Comparison of ENCODE assay signal across 11 cellular contexts in genomic region chr11:13303668-13304649, GRCh38. TPM values are rescaled to one million over a fixed set of nuclear protein-coding genes. Genes with fewer than 3 reads are reported as not detected.
DNase-seq lines count a peak whose midpoint lies in the region; ATAC-seq and TF ChIP-seq lines count a peak whose summit lies in the region.
"Had no signal": no experiment of that assay in that cellular context is flagged by ENCODE, and none has a peak within 500 bp of the region (broad histone marks: within the 10 kb centered on the region; RNA-seq: fewer than 3 reads in every experiment).

No MANE protein-coding gene starts in this region.

- no peak for TF ChIP-seq CTCF in glutamatergic neuron (IDR thresholded peaks at IDR 0.05; ENCODE audit: partially characterized antibody, unreplicated experiment)

- peak; percentile 59 for ATAC-seq in GM21825 (IDR thresholded peaks at IDR 0.05; ENCODE audit: unreplicated experiment)
- ATAC-seq in naive B cell (ENCODE audit: low read depth in 2 of 2) = peak; percentile 53 to 59
- ATAC-seq in GM21381 (IDR thresholded peaks at IDR 0.05; ENCODE audit: unreplicated experiment) = no peak

- peak overlapping the region in 3 of 6 donors; percentile 14 to 67 (median 51) for H3K27ac Mint-ChIP-seq in naive B cell
- H3K27ac Mint-ChIP-seq in glutamatergic neuron (ENCODE audit: unreplicated experiment) = no peak overlapping the region

- peak; percentile 61 for DNase-seq in CMK (ENCODE audit: low read depth)
- peak; percentile 28 for DNase-seq in UCSD-AML1 (lab: John Stamatoyannopoulos, UW; ENCODE audit: unreplicated experiment)
- no peak for DNase-seq in naive B cell
- DNase-seq in NCI-H187 treated with DMSO at 0.1 percent for 48 hours (lab: John Stamatoyannopoulos, UW) = no peak
- no peak for DNase-seq in COR-L47 (lab: John Stamatoyannopoulos, UW)
- no peak for DNase-seq in glutamatergic neuron
- DNase-seq: NCI-H748 treated with DMSO at 0.1 percent for 48 hours; stimulated activated CD4-positive, alpha-beta T cell treated with anti-CD3 and anti-CD28 coated beads, Interleukin-12 subunit alpha, Interleukin-12 subunit beta, amount 100 ng/mL, for 4 hours; stomach had no signal

- H3K4me3 Mint-ChIP-seq in naive B cell = peak overlapping the region in 1 of 8 donors; percentile 48
- H3K4me3 Mint-ChIP-seq in glutamatergic neuron (ENCODE audit: unreplicated experiment) = no peak overlapping the region

- H3K27me3 Mint-ChIP-seq in naive B cell (no peaks in the 10 kb centered on the region), glutamatergic neuron (ENCODE audit: unreplicated experiment) (peaks cover 2% of the 10 kb centered on the region)

- H3K9me3 Mint-ChIP-seq in naive B cell (peaks cover 0 to 13% (median 7%) of the 10 kb centered on the region in 7 donors), glutamatergic neuron (ENCODE audit: unreplicated experiment) (peaks cover 2% of the 10 kb centered on the region)

- H3K36me3 Mint-ChIP-seq in naive B cell (peaks cover 14% of the 10 kb centered on the region in 2 donors), glutamatergic neuron (ENCODE audit: unreplicated experiment) (no peaks in the 10 kb centered on the region)

- H3K4me1 Mint-ChIP-seq in naive B cell = peaks cover 9 to 39% (median 31%) of the 10 kb centered on the region in 3 donors
- no peaks in the 10 kb centered on the region for H3K4me1 Mint-ChIP-seq in glutamatergic neuron (ENCODE audit: low read depth, unreplicated experiment)

RNA-seq across cellular contexts. Expression of gene BMAL1, which starts 26.4 kb away (rescaled TPM):
- polyA plus RNA-seq in naive B cell (ENCODE audit: low read depth in 6 of 6) = 1 to 10 TPM; 3.7 to 6.5 (median 4.6) TPM
- total RNA-seq in glutamatergic neuron (ENCODE audit: unreplicated experiment) = 8.6 TPM

Comparison
In these comparisons a context has a peak if more than half of its experiments do, and no peak if none do; other contexts are left out.
1. DNase-seq: peak in CMK (single experiment) and UCSD-AML1 (single experiment); none in naive B cell (single experiment), NCI-H187 treated with DMSO at 0.1 percent for 48 hours (single experiment), COR-L47 (single experiment) and glutamatergic neuron (single experiment).